ENCODE assay signal across 20 cellular contexts in the genomic region with DNA sequence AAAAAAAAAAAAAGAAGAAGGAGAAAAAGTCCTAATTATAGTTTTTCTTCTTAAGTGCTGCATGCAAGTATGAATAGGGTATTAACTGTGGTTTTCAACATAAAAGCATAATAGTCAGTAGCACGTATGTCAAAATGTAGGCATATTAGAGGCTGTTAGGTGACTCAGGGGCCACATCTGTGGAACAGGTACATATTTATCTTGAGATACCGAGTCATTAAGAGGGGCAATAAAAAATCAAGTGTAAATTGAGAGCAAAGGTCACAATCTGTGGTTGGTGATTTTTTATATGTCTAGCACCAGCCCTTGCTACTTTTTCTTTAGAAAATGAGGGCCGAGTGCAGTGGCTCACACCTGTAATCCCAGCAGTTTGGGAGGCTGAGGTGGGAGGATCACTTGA.
DNase-seq lines count a peak whose midpoint lies in the region; ATAC-seq and TF ChIP-seq lines count a peak whose summit lies in the region.
"Had no signal": no experiment of that assay in that cellular context is flagged by ENCODE, and none has a peak within 500 bp of the region (broad histone marks: within the 10 kb centered on the region; RNA-seq: fewer than 3 reads in every experiment).

No MANE protein-coding gene starts in this region.

- POLR2A ChIA-PET in MCF 10A (lab: Yijun Ruan, JAX): no interaction called here

- peaks cover 2% of the 10 kb centered on the region for H3K27me3 ChIP-seq in hepatocyte
- H3K27me3 ChIP-seq in transverse colon: no peaks in the 10 kb centered on the region
- H3K27me3 ChIP-seq: BE2C had no signal

- CTCF ChIA-PET in MCF 10A (lab: Yijun Ruan, JAX): interaction anchor here (0.7 kb wide), 1 partner anchor 1851 kb away, joined by 3 read pairs; no protein-coding TSS in a partner anchor

- DNase-seq in hepatocyte (ENCODE audit: low spot score): peak; percentile 8
- DNase-seq in mucosa of descending colon: peak in 1 of 3 donors; percentile 35
- peak; percentile 22 for DNase-seq in transverse colon
- DNase-seq in MCF 10A (ENCODE audit: unreplicated experiment): no peak
- DNase-seq in DMS53 (lab: John Stamatoyannopoulos, UW): no peak
- DNase-seq in amygdala (lab: John Stamatoyannopoulos, UW): no peak
- DNase-seq: 8988T; ACHN; BE2C; C1 segment of cervical spinal cord; CD4-positive, alpha-beta memory T cell; CD4-positive, CD25-positive, alpha-beta regulatory T cell; CD8-positive, alpha-beta memory T cell; COR-L47; DMS 273 treated with DMSO at 0.1 percent for 48 hours; DMS153; DMS79 treated with DMSO at 0.1 percent for 48 hours; GF-D8 had no signal

- in situ Hi-C loops in transverse colon (cut with MboI; ENCODE audit: low pct_ligation_motif_present in 1 of 4, low pct_unique_long_range_greater_than_20kb in 1 of 4, low sequenced_read_pairs in 3 of 4): no loop called here

- H2AFZ ChIP-seq in hepatocyte: no peak overlapping the region

- intact Hi-C loops in mucosa of descending colon (cut with DNase I, micrococcal nuclease) (no loop called here), transverse colon (cut with DNase I; ENCODE audit: low total_unique reads) (no loop called here), MCF 10A (cut with micrococcal nuclease) (no loop called here)

- H3K4me3 ChIP-seq in hepatocyte (no peak overlapping the region), mucosa of descending colon (no peak overlapping the region), transverse colon (no peak overlapping the region)
- H3K4me3 ChIP-seq: BLaER1 had no signal

- H3K27me3 Mint-ChIP-seq in MCF 10A (ENCODE audit: insufficient read depth, unreplicated experiment): no peaks in the 10 kb centered on the region
- H3K27me3 Mint-ChIP-seq: CD4-positive, alpha-beta memory T cell; CD4-positive, CD25-positive, alpha-beta regulatory T cell; CD8-positive, alpha-beta memory T cell had no signal

- peak; percentile 97 for ATAC-seq in mucosa of descending colon

- TF ChIP-seq POLR2A in transverse colon (IDR thresholded peaks at IDR 0.05): no peak

- H3K4me2 ChIP-seq in hepatocyte: no peak overlapping the region
- H3K4me2 ChIP-seq: BLaER1 had no signal

- no peaks in the 10 kb centered on the region for H4K20me1 ChIP-seq in hepatocyte (ENCODE audit: insufficient read depth, poor library complexity, severe bottlenecking)
- H4K20me1 ChIP-seq: BLaER1 had no signal

- H3K27ac Mint-ChIP-seq in MCF 10A (ENCODE audit: low read depth, unreplicated experiment): no peak overlapping the region
- H3K27ac Mint-ChIP-seq: CD14-positive monocyte; CD4-positive, alpha-beta memory T cell; CD4-positive, CD25-positive, alpha-beta regulatory T cell; CD8-positive, alpha-beta memory T cell had no signal

- no peaks in the 10 kb centered on the region for H3K79me2 ChIP-seq in hepatocyte

- no peaks in the 10 kb centered on the region for H3K9me3 ChIP-seq in hepatocyte (ENCODE audit: low read depth)
- H3K9me3 ChIP-seq in mucosa of descending colon: no peaks in the 10 kb centered on the region
- H3K9me3 ChIP-seq in transverse colon: no peaks in the 10 kb centered on the region
- H3K9me3 ChIP-seq: BE2C, BLaER1 had no signal

- H3K4me1 Mint-ChIP-seq in MCF 10A (ENCODE audit: insufficient read depth, unreplicated experiment): no peaks in the 10 kb centered on the region
- H3K4me1 Mint-ChIP-seq: CD14-positive monocyte; CD4-positive, alpha-beta memory T cell; CD4-positive, CD25-positive, alpha-beta regulatory T cell; CD8-positive, alpha-beta memory T cell had no signal

- no TSS peak for BruUV-seq in MCF 10A (replicated peaks; lab: Mats Ljungman, UMichigan)

- no peaks in the 10 kb centered on the region for H3K36me3 Mint-ChIP-seq in MCF 10A (ENCODE audit: insufficient read depth, unreplicated experiment)
- H3K36me3 Mint-ChIP-seq: CD14-positive monocyte; CD4-positive, alpha-beta memory T cell; CD4-positive, CD25-positive, alpha-beta regulatory T cell; CD8-positive, alpha-beta memory T cell had no signal

- TF ChIP-seq CTCF in hepatocyte (IDR thresholded peaks at IDR 0.05; ENCODE audit: poor library complexity) (no peak), mucosa of descending colon (IDR thresholded peaks at IDR 0.05) (no peak), transverse colon (IDR thresholded peaks at IDR 0.05) (no peak), MCF 10A (IDR thresholded peaks at IDR 0.05; ENCODE audit: unreplicated experiment) (no peak)

- H3K27ac ChIP-seq in hepatocyte: no peak overlapping the region
- H3K27ac ChIP-seq in transverse colon: peak overlapping the region in 2 of 4 donors; percentile 26 to 36
- H3K27ac ChIP-seq: BLaER1 had no signal

- no peak overlapping the region for H3K4me3 Mint-ChIP-seq in MCF 10A (ENCODE audit: unreplicated experiment)
- H3K4me3 Mint-ChIP-seq: CD14-positive monocyte; CD4-positive, alpha-beta memory T cell; CD4-positive, CD25-positive, alpha-beta regulatory T cell; CD8-positive, alpha-beta memory T cell had no signal

- H3K36me3 ChIP-seq in hepatocyte (replicated peaks; ENCODE audit: insufficient read depth, low read depth) (no peaks in the 10 kb centered on the region), mucosa of descending colon (ENCODE audit: low read depth) (no peaks in the 10 kb centered on the region), transverse colon (no peaks in the 10 kb centered on the region)
- H3K36me3 ChIP-seq: BE2C, BLaER1 had no signal

- H3K9me3 Mint-ChIP-seq in MCF 10A (ENCODE audit: unreplicated experiment): peaks cover 25% of the 10 kb centered on the region

- H3K9me2 ChIP-seq in hepatocyte (replicated peaks; ENCODE audit: insufficient read depth): no peaks in the 10 kb centered on the region

- H3K4me1 ChIP-seq in hepatocyte (ENCODE audit: insufficient read depth) (no peaks in the 10 kb centered on the region), mucosa of descending colon (ENCODE audit: low read depth) (peaks cover 4% of the 10 kb centered on the region), transverse colon (peaks cover 0 to 6% (median 2%) of the 10 kb centered on the region in 4 donors)
- H3K4me1 ChIP-seq: BE2C, BLaER1 had no signal

- WGBS in hepatocyte (ENCODE audit: low lambda C conversion rate, missing lambda C conversion rate): 31% methylated on average over 3 of the region's 3 CpGs
- WGBS in transverse colon (ENCODE audit: low coverage in 1 of 2), 2 donors: 25 to 30% methylated on average over 2 to 3 of the region's 3 CpGs

- TF ChIP-seq EP300 in transverse colon (IDR thresholded peaks at IDR 0.05; ENCODE audit: low read depth): no peak

Comparison
In these comparisons a context has a peak if more than half of its experiments do, and no peak if none do; other contexts are left out.
1. DNase-seq: peak in hepatocyte (single experiment) and transverse colon (single experiment); none in MCF 10A (single experiment), DMS53 (single experiment) and amygdala (0 of 56).